21 cellular contexts compared by ENCODE assay signal in the genomic region with DNA sequence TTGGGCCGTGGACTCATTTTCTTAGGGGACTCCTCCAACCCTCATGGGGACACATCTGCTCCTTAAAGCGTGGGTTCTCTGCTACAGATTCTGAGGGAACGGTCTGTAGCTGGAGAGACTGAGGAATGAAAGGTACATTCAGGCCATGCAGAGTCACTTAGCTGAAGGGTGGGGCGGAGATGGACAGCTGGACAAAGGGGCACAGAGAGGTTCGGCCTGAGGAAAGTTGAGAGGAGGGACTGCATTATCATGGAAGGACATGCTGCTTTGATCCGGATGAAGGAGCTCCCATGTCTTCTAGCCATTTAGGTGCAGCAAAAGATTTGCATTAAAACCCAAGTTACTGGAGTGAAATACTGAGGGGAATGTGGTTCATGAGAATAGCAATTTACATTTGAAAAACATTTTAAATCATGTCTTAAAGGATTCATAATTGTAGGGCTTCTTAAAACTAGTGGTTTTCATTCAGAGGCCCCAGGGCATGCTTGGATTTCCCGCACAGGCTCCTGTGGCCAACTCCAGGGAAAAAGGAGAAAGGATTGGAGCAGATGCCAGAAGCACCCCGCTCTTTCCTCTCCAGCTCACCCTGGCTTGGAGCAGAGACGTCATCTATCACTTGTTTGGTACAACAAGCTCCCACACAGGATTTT.
"Had no signal": no experiment of that assay in that cellular context is flagged by ENCODE, and none has a peak within 500 bp of the region (broad histone marks: within the 10 kb centered on the region; RNA-seq: fewer than 3 reads in every experiment).

No MANE protein-coding gene starts in this region.

- H3K36me3 Mint-ChIP-seq: activated naive CD8-positive, alpha-beta T cell treated with anti-CD3 and anti-CD28 coated beads, Interleukin-2, amount 10 ng/mL, durations not matched to agents 7 days and 5 days; naive B cell; T-cell; WTC11 had no signal

- H3K36me3 ChIP-seq: pancreas, uterus had no signal

- H3K4me3 Mint-ChIP-seq: activated CD4-positive, alpha-beta memory T cell treated with anti-CD3 and anti-CD28 coated beads, Interleukin-2, amount 10 ng/mL, durations not matched to agents 7 days and 5 days; activated naive CD8-positive, alpha-beta T cell treated with anti-CD3 and anti-CD28 coated beads, Interleukin-2, amount 10 ng/mL, durations not matched to agents 7 days and 5 days; activated T-cell treated with anti-CD3 and anti-CD28 coated beads, Interleukin-2, amount 50 U/mL, for 24 hours; naive B cell; stimulated activated naive CD8-positive, alpha-beta T cell treated with anti-CD3 and anti-CD28 coated beads, Interleukin-15, Interleukin-2, amounts not matched to agents 100 ng/mL and 50 ng/mL, for 24 hours; T-cell; WTC11 had no signal

- H3K27ac ChIP-seq: body of pancreas, foreskin keratinocyte, pancreas had no signal

- H3K4me3 ChIP-seq: body of pancreas, dorsolateral prefrontal cortex, pancreas, skin epidermis, testis, uterus had no signal

- ATAC-seq: body of pancreas, foreskin keratinocyte, left lobe of liver, pancreas, SK-N-SH treated with all-trans-retinoic acid at 6 μM for 48 hours, T-cell, WTC11 had no signal

- H3K4me1 ChIP-seq: body of pancreas, pancreas, uterus had no signal

- H3K27ac Mint-ChIP-seq: activated CD4-positive, alpha-beta memory T cell treated with anti-CD3 and anti-CD28 coated beads, Interleukin-2, amount 10 ng/mL, durations not matched to agents 7 days and 5 days; activated naive CD8-positive, alpha-beta T cell treated with anti-CD3 and anti-CD28 coated beads, Interleukin-2, amount 10 ng/mL, durations not matched to agents 7 days and 5 days; activated T-cell treated with anti-CD3 and anti-CD28 coated beads, Interleukin-2, amount 50 U/mL, for 24 hours; activated T-helper 2 cell treated with anti-CD3 and anti-CD28 coated beads, Interferon-gamma antibody, Interleukin-2, Interleukin-4, amounts not matched to agents 10 μg/mL and 5 μg/mL and 100 μg/mL, durations not matched to agents 14 hours and 24 hours and 36 hours; naive B cell; stimulated activated naive CD8-positive, alpha-beta T cell treated with anti-CD3 and anti-CD28 coated beads, Interleukin-15, Interleukin-2, amounts not matched to agents 100 ng/mL and 50 ng/mL, for 24 hours; T-cell; WTC11 had no signal

- H3K4me1 Mint-ChIP-seq: activated CD4-positive, alpha-beta memory T cell treated with anti-CD3 and anti-CD28 coated beads, Interleukin-2, amount 10 ng/mL, durations not matched to agents 7 days and 5 days; T-cell had no signal

- DNase-seq: activated CD4-positive, alpha-beta memory T cell treated with anti-CD3 and anti-CD28 coated beads, Interleukin-2, amount 10 ng/mL, durations not matched to agents 7 days and 5 days; activated CD4-positive, alpha-beta T cell treated with anti-CD3 and anti-CD28 coated beads for 4 hours; activated naive CD4-positive, alpha-beta T cell treated with Interleukin-2 at 50 U/mL for 16 hours; activated naive CD8-positive, alpha-beta T cell treated with anti-CD3 and anti-CD28 coated beads, Interleukin-2, amount 10 ng/mL, durations not matched to agents 7 days and 5 days; activated T-cell treated with anti-CD3 and anti-CD28 coated beads, Interleukin-2, amount 50 U/mL, for 24 hours; body of pancreas; central memory CD4-positive, alpha-beta T cell; dorsolateral prefrontal cortex; foreskin keratinocyte; kidney; naive B cell; pancreas; T-cell; uterus had no signal

- H3K9me3 ChIP-seq: body of pancreas, pancreas, testis, uterus had no signal

- H3K9me3 Mint-ChIP-seq: activated CD4-positive, alpha-beta memory T cell treated with anti-CD3 and anti-CD28 coated beads, Interleukin-2, amount 10 ng/mL, durations not matched to agents 7 days and 5 days; activated naive CD8-positive, alpha-beta T cell treated with anti-CD3 and anti-CD28 coated beads, Interleukin-2, amount 10 ng/mL, durations not matched to agents 7 days and 5 days; activated T-cell treated with anti-CD3 and anti-CD28 coated beads, Interleukin-2, amount 50 U/mL, for 24 hours; activated T-helper 2 cell treated with anti-CD3 and anti-CD28 coated beads, Interferon-gamma antibody, Interleukin-2, Interleukin-4, amounts not matched to agents 10 μg/mL and 5 μg/mL and 100 μg/mL, durations not matched to agents 14 hours and 24 hours and 36 hours; naive B cell; stimulated activated naive CD8-positive, alpha-beta T cell treated with anti-CD3 and anti-CD28 coated beads, Interleukin-15, Interleukin-2, amounts not matched to agents 100 ng/mL and 50 ng/mL, for 24 hours; T-cell; WTC11 had no signal

- H3K27me3 ChIP-seq: body of pancreas, dorsolateral prefrontal cortex, foreskin keratinocyte, pancreas, testis, uterus had no signal

- H3K27me3 Mint-ChIP-seq: activated CD4-positive, alpha-beta memory T cell treated with anti-CD3 and anti-CD28 coated beads, Interleukin-2, amount 10 ng/mL, durations not matched to agents 7 days and 5 days; activated T-cell treated with anti-CD3 and anti-CD28 coated beads, Interleukin-2, amount 50 U/mL, for 24 hours; naive B cell; stimulated activated naive CD8-positive, alpha-beta T cell treated with anti-CD3 and anti-CD28 coated beads, Interleukin-15, Interleukin-2, amounts not matched to agents 100 ng/mL and 50 ng/mL, for 24 hours; T-cell had no signal
